In genomic region chr2:129347486-129348217, GRCh38 we compare ENCODE assay signal across 9 cellular contexts.
DNase-seq lines count a peak whose midpoint lies in the region; ATAC-seq lines count a peak whose summit lies in the region.
"Had no signal": no experiment of that assay in that cellular context is flagged by ENCODE, and none has a peak within 500 bp of the region (broad histone marks: within the 10 kb centered on the region; RNA-seq: fewer than 3 reads in every experiment).

No MANE protein-coding gene starts in this region.

- peak; percentile 99 for ATAC-seq in GM18520 (IDR thresholded peaks at IDR 0.05; ENCODE audit: unreplicated experiment)
- ATAC-seq in GM21529 (IDR thresholded peaks at IDR 0.05; ENCODE audit: unreplicated experiment) = peak; percentile 100
- ATAC-seq in HG03354 (IDR thresholded peaks at IDR 0.05; ENCODE audit: poor library complexity, severe bottlenecking, unreplicated experiment) = peak; percentile 99

- DNase-seq in medulla oblongata (ENCODE audit: extremely low spot score) (peak; percentile 88), foreskin melanocyte (no peak), NCI-H446 treated with DMSO at 0.1 percent for 48 hours (lab: John Stamatoyannopoulos, UW) (no peak)
- no peak for DNase-seq in stimulated activated naive CD4-positive, alpha-beta T cell (lab: John Stamatoyannopoulos, UW)
- DNase-seq in activated T-cell treated with anti-CD3 and anti-CD28 coated beads, Interleukin-2, amount 50 U/mL, for 48 hours = no peak
- DNase-seq: KG1 had no signal
